In the genomic region with DNA sequence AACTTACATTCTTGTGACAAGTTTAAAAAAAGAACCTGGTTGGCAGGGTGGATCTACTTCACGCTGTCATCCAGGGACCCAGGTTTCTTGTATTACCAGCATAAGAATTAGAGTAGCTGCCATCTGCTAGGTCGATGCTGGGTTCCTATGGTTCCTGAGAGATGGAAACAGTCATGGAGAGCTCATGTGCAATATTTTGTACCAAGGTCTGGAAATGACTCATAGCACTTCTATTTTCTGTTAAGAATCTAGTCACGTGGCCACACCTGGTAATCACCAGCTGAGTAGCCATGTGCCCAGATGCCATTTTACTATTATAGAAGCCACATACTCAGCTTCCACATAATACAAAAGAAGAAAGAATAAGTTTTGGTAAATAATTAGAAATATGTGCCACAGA, we compare ENCODE assay signal across 18 cellular contexts.
DNase-seq lines count a peak whose midpoint lies in the region; ATAC-seq, FAIRE-seq and TF ChIP-seq lines count a peak whose summit lies in the region.
"Had no signal": no experiment of that assay in that cellular context is flagged by ENCODE, and none has a peak within 500 bp of the region (broad histone marks: within the 10 kb centered on the region; RNA-seq: fewer than 3 reads in every experiment).

No MANE protein-coding gene starts in this region.

- intact Hi-C loops in GM12878 (cut with micrococcal nuclease; ENCODE audit: unreplicated experiment): no loop called here
- intact Hi-C loops in mucosa of descending colon (cut with DNase I, micrococcal nuclease): no loop called here

- H3K4me1 ChIP-seq in GM23248 (ENCODE audit: insufficient read depth): peaks cover 19% of the 10 kb centered on the region
- no peaks in the 10 kb centered on the region for H3K4me1 ChIP-seq in GM12878 (ENCODE audit: control insufficient read depth, insufficient read depth, low read length)
- no peaks in the 10 kb centered on the region for H3K4me1 ChIP-seq in mucosa of descending colon (ENCODE audit: low read depth)

- no peak for FAIRE-seq in GM12878 (lab: Jason Lieb, UNC)

- no peak for TF ChIP-seq POLR2A in GM12878 (IDR thresholded peaks at IDR 0.05; ENCODE audit: low read depth, low read length)

- ATAC-seq in GM12878: no peak
- ATAC-seq in mucosa of descending colon: no peak

- no peak overlapping the region for H3K27ac ChIP-seq in GM23248
- no peak overlapping the region for H3K27ac ChIP-seq in GM12878 (ENCODE audit: control insufficient read depth, insufficient read depth)

- no peaks in the 10 kb centered on the region for H3K79me2 ChIP-seq in GM23248 (ENCODE audit: insufficient read depth)
- H3K79me2 ChIP-seq in GM12878 (ENCODE audit: control insufficient read depth, insufficient read depth, low read length): no peaks in the 10 kb centered on the region

- CTCF ChIA-PET in GM12878 (lab: Yijun Ruan, JAX): interaction anchor here (1.1 kb wide), 1 partner anchor 28 kb away, joined by 4 read pairs; no protein-coding TSS in a partner anchor

- no peak for TF ChIP-seq EP300 in GM12878 (IDR thresholded peaks at IDR 0.05; ENCODE audit: borderline replicate concordance in 1 of 2, control insufficient read depth in 1 of 2, low read depth in 2 of 2, low read length in 2 of 2)

- in situ Hi-C loops in GM23248 (cut with MboI): no loop called here
- in situ Hi-C loops in GM12878 (cut with MboI): no loop called here

- H3K9me2 ChIP-seq in GM23248 (ENCODE audit: insufficient read depth): no peaks in the 10 kb centered on the region

- H3K4me3 ChIP-seq in GM23248: no peak overlapping the region
- no peak overlapping the region for H3K4me3 ChIP-seq in GM12878
- H3K4me3 ChIP-seq in mucosa of descending colon: no peak overlapping the region

- H3K36me3 ChIP-seq in GM23248 (ENCODE audit: low read depth) (no peaks in the 10 kb centered on the region), GM12878 (ENCODE audit: control insufficient read depth in 2 of 2, insufficient read depth in 2 of 2, low read length in 1 of 2) (no peaks in the 10 kb centered on the region), mucosa of descending colon (ENCODE audit: low read depth) (no peaks in the 10 kb centered on the region)

- BruUV-seq in GM12878 (replicated peaks; lab: Mats Ljungman, UMichigan): no TSS peak

- no peak overlapping the region for H3K9ac ChIP-seq in GM23248
- H3K9ac ChIP-seq in GM12878 (ENCODE audit: control insufficient read depth, insufficient read depth, low read length): no peak overlapping the region

- WGBS in GM23248 (ENCODE audit: low coverage in 1 of 2, low lambda C conversion rate in 2 of 2, missing lambda C conversion rate in 2 of 2), 2 experiments: 74 to 80% methylated on average over 3 of the region's 3 CpGs
- 36% methylated on average over 3 of the region's 3 CpGs for WGBS in GM12878 (ENCODE audit: insufficient coverage, insufficient replicate concordance, low lambda C conversion rate, missing lambda C conversion rate)

- POLR2A ChIA-PET in GM12878 (lab: Charles Lee): no interaction called here

- no peaks in the 10 kb centered on the region for H3K9me3 ChIP-seq in GM23248 (ENCODE audit: low read depth)
- H3K9me3 ChIP-seq in GM12878 (replicated peaks; ENCODE audit: control insufficient read depth, insufficient read depth, low read length): no peaks in the 10 kb centered on the region
- H3K9me3 ChIP-seq in mucosa of descending colon: no peaks in the 10 kb centered on the region

- no peak for TF ChIP-seq RAD21 in GM12878 (IDR thresholded peaks at IDR 0.05; ENCODE audit: insufficient read depth, low read depth, low read length)

- peak; percentile 19 for DNase-seq in GM23248
- peak; percentile 77 for DNase-seq in M059J (ENCODE audit: low read depth)
- no peak for DNase-seq in GM12878 (ENCODE audit: low read depth, low spot score)
- peak; percentile 62 for DNase-seq in kidney tubule cell (ENCODE audit: low spot score)
- DNase-seq in mucosa of descending colon: no peak
- no peak for DNase-seq in occipital lobe (lab: John Stamatoyannopoulos, UW)
- DNase-seq in NCI-H1092 (lab: John Stamatoyannopoulos, UW): no peak
- DNase-seq: ACHN, AML-193, COR-L47, GOT3, KBM-7, MM.1S, NCI-H1105, NCI-H1694, NCI-H2227 treated with DMSO at 0.1 percent for 48 hours, RPMI8226, SIG-M5 had no signal

- SMC1A ChIA-PET in GM12878 (lab: Charles Lee; ENCODE audit: uncharacterized antibody, unreplicated experiment): no interaction called here

- H3K4me2 ChIP-seq in GM23248 (ENCODE audit: unreplicated experiment) (no peak overlapping the region), GM12878 (ENCODE audit: control insufficient read depth, insufficient read depth) (no peak overlapping the region)

- no peak overlapping the region for H2AFZ ChIP-seq in GM23248
- no peak overlapping the region for H2AFZ ChIP-seq in GM12878 (ENCODE audit: control insufficient read depth, low read depth, low read length)

- RAD21 ChIA-PET in GM12878 (lab: Charles Lee; ENCODE audit: unreplicated experiment): no interaction called here

- no peak for TF ChIP-seq CTCF in GM12878 (IDR thresholded peaks at IDR 0.05 in 2 of 3, conservative IDR thresholded peaks at IDR 0.05 in 1 of 3; ENCODE audit: control insufficient read depth in 2 of 3, extremely low read depth in 1 of 3, insufficient read depth in 1 of 3, low read depth in 3 of 3, low read length in 3 of 3)
- TF ChIP-seq CTCF in mucosa of descending colon (IDR thresholded peaks at IDR 0.05): no peak

- H3K27me3 ChIP-seq in GM23248 (replicated peaks; ENCODE audit: insufficient read depth) (no peaks in the 10 kb centered on the region), GM12878 (replicated peaks in 1 of 2; ENCODE audit: control insufficient read depth in 2 of 2, insufficient read depth in 2 of 2, low read length in 1 of 2) (no peaks in the 10 kb centered on the region)

- H4K20me1 ChIP-seq in GM23248 (ENCODE audit: insufficient read depth): no peaks in the 10 kb centered on the region
- no peaks in the 10 kb centered on the region for H4K20me1 ChIP-seq in GM12878 (ENCODE audit: control insufficient read depth, insufficient read depth)

- peaks cover 8% of the 10 kb centered on the region for H3F3A ChIP-seq in GM23248 (ENCODE audit: insufficient read depth)

TF ChIP-seq in GM12878, 131 proteins besides CTCF, POLR2A, EP300 and RAD21:
- TF ChIP-seq HDGF (IDR thresholded peaks at IDR 0.05) (no peak), RAD51 (IDR thresholded peaks at IDR 0.05) (peak; percentile 38; the same call in 1 of the 2 replicates), RB1 (IDR thresholded peaks at IDR 0.05; ENCODE audit: borderline replicate concordance) (no peak), BHLHE40 (IDR thresholded peaks at IDR 0.05; ENCODE audit: borderline replicate concordance in 1 of 2, low read depth in 2 of 2, low read length in 1 of 2) (peak in 1 of 2 experiments; percentile 12; a peak in 1 of 4 replicates), ZBED1 (IDR thresholded peaks at IDR 0.05; ENCODE audit: borderline replicate concordance) (no peak)
- TF ChIP-seq, protein P1, sequence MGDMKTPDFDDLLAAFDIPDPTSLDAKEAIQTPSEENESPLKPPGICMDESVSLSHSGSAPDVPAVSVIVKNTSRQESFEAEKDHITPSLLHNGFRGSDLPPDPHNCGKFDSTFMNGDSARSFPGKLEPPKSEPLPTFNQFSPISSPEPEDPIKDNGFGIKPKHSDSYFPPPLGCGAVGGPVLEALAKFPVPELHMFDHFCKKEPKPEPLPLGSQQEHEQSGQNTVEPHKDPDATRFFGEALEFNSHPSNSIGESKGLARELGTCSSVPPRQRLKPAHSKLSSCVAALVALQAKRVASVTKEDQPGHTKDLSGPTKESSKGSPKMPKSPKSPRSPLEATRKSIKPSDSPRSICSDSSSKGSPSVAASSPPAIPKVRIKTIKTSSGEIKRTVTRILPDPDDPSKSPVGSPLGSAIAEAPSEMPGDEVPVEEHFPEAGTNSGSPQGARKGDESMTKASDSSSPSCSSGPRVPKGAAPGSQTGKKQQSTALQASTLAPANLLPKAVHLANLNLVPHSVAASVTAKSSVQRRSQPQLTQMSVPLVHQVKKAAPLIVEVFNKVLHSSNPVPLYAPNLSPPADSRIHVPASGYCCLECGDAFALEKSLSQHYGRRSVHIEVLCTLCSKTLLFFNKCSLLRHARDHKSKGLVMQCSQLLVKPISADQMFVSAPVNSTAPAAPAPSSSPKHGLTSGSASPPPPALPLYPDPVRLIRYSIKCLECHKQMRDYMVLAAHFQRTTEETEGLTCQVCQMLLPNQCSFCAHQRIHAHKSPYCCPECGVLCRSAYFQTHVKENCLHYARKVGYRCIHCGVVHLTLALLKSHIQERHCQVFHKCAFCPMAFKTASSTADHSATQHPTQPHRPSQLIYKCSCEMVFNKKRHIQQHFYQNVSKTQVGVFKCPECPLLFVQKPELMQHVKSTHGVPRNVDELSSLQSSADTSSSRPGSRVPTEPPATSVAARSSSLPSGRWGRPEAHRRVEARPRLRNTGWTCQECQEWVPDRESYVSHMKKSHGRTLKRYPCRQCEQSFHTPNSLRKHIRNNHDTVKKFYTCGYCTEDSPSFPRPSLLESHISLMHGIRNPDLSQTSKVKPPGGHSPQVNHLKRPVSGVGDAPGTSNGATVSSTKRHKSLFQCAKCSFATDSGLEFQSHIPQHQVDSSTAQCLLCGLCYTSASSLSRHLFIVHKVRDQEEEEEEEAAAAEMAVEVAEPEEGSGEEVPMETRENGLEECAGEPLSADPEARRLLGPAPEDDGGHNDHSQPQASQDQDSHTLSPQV (IDR thresholded peaks at IDR 0.05): no peak

Comparison
In these comparisons a context has a peak if more than half of its experiments do, and no peak if none do; other contexts are left out.
1. DNase-seq: peak in GM23248 (single experiment), M059J (single experiment) and kidney tubule cell (single experiment); none in GM12878 (single experiment), mucosa of descending colon (0 of 3), occipital lobe (single experiment) and NCI-H1092 (single experiment).